In the genomic region with DNA sequence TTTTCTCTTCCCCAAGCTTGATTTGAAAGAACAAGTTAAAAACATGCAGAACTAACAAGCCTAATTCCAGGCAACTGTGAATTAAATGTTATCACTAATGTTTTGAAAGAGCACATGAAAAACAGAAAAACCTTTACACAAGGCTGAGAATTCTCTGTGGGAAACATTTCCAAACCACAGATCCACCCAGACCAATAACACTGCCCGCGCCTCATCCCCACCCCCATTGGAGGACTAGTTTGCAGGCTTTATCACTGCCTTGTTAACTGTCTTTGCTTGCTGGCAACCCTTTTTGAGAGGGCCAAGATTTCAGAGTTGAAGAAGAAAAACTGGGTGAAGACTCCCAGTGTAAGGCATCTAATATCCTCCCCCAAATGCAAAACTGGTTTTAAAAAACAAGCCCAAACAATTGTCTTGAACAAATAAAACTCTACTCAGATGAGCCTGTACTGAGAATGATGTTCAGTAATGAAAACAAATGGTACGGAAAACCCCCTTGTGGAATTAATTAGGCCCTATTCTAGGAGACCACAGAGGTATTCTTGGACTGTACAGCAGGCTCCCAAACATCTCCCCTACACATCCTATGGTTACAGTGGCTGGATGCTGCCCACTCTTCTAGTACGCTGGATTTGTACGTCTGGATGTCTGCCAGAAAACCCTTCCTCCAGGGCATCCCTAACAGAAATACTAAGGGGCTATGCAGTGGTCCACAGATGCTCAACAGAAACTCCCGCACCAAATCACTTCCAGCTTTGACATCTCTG, we compare ENCODE assay signal across 1 cellular context.
TF ChIP-seq lines count a peak whose summit lies in the region.

No MANE protein-coding gene starts in this region.

TF ChIP-seq in GM23338, 12 proteins besides CTCF, POLR2A, EP300 and RAD21 (continued from another document):
- TF ChIP-seq, protein P1, sequence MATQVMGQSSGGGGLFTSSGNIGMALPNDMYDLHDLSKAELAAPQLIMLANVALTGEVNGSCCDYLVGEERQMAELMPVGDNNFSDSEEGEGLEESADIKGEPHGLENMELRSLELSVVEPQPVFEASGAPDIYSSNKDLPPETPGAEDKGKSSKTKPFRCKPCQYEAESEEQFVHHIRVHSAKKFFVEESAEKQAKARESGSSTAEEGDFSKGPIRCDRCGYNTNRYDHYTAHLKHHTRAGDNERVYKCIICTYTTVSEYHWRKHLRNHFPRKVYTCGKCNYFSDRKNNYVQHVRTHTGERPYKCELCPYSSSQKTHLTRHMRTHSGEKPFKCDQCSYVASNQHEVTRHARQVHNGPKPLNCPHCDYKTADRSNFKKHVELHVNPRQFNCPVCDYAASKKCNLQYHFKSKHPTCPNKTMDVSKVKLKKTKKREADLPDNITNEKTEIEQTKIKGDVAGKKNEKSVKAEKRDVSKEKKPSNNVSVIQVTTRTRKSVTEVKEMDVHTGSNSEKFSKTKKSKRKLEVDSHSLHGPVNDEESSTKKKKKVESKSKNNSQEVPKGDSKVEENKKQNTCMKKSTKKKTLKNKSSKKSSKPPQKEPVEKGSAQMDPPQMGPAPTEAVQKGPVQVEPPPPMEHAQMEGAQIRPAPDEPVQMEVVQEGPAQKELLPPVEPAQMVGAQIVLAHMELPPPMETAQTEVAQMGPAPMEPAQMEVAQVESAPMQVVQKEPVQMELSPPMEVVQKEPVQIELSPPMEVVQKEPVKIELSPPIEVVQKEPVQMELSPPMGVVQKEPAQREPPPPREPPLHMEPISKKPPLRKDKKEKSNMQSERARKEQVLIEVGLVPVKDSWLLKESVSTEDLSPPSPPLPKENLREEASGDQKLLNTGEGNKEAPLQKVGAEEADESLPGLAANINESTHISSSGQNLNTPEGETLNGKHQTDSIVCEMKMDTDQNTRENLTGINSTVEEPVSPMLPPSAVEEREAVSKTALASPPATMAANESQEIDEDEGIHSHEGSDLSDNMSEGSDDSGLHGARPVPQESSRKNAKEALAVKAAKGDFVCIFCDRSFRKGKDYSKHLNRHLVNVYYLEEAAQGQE (IDR thresholded peaks at IDR 0.05; ENCODE audit: unreplicated experiment): no peak
- TF ChIP-seq ZNF462 (CRISPR knock-in tag; IDR thresholded peaks at IDR 0.05) (no peak), JUNB (IDR thresholded peaks at IDR 0.05; ENCODE audit: unreplicated experiment) (no peak), NANOG (IDR thresholded peaks at IDR 0.05; ENCODE audit: borderline replicate concordance) (no peak), ZNF114 (CRISPR knock-in tag; IDR thresholded peaks at IDR 0.05) (no peak)
